1 cellular context compared by ENCODE assay signal in genomic region chr1:166875734-166876539, GRCh38.
TF ChIP-seq lines count a peak whose summit lies in the region.

A gene with protein sequence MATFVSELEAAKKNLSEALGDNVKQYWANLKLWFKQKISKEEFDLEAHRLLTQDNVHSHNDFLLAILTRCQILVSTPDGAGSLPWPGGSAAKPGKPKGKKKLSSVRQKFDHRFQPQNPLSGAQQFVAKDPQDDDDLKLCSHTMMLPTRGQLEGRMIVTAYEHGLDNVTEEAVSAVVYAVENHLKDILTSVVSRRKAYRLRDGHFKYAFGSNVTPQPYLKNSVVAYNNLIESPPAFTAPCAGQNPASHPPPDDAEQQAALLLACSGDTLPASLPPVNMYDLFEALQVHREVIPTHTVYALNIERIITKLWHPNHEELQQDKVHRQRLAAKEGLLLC (minus strand): TSS chr1:166876264. CDS start chr1:166876233, 31 bp downstream.

TF ChIP-seq in K562, 482 proteins besides CTCF, POLR2A, EP300 and RAD21 (continued from another document and continues in another):
- TF ChIP-seq ZNF184 (CRISPR knock-in tag; IDR thresholded peaks at IDR 0.05) (no peak), HSF4 (CRISPR knock-in tag; IDR thresholded peaks at IDR 0.05; ENCODE audit: borderline replicate concordance) (no peak), MTF1 (CRISPR knock-in tag; IDR thresholded peaks at IDR 0.05; ENCODE audit: borderline replicate concordance) (no peak), ATF7 (IDR thresholded peaks at IDR 0.05) (peak; percentile 84; the same call in 1 of the 2 replicates), CC2D1A (IDR thresholded peaks at IDR 0.05) (peak; percentile 45; the same call in 1 of the 2 replicates), TCF7 (IDR thresholded peaks at IDR 0.05; ENCODE audit: borderline replicate concordance) (peak; percentile 48; the same call in 1 of the 2 replicates), HDAC3 (IDR thresholded peaks at IDR 0.05; ENCODE audit: borderline replicate concordance, partially characterized antibody) (no peak), E2F8 (IDR thresholded peaks at IDR 0.05; ENCODE audit: low read depth, partially characterized antibody) (peak; percentile 80), ZFP91 (CRISPR knock-in tag; IDR thresholded peaks at IDR 0.05) (no peak), U2AF2 (optimal IDR thresholded peaks at IDR 0.05; ENCODE audit: low read depth, low read length) (no peak), IRF2 (CRISPR knock-in tag; IDR thresholded peaks at IDR 0.05) (no peak), ETV6 (IDR thresholded peaks at IDR 0.05; ENCODE audit: borderline replicate concordance in 1 of 2, low read depth in 2 of 2, low read length in 1 of 2) (no peak), ETV6 (CRISPR knock-in tag; IDR thresholded peaks at IDR 0.05; ENCODE audit: borderline replicate concordance) (0 out of 2 replicates have a peak, but pooled peaks have one; percentile 78), SIN3A (IDR thresholded peaks at IDR 0.05; ENCODE audit: borderline replicate concordance in 2 of 2, control insufficient read depth in 1 of 2, low read depth in 2 of 2, low read length in 2 of 2) (peak in 1 of 2 experiments; percentile 30; a peak in 2 of 4 replicates), ZNF395 (CRISPR knock-in tag; IDR thresholded peaks at IDR 0.05) (peak; percentile 83), POLR2G (IDR thresholded peaks at IDR 0.05; ENCODE audit: low read depth, low read length) (peak; percentile 99), SMARCC2 (IDR thresholded peaks at IDR 0.05; ENCODE audit: low read depth) (no peak), HNRNPLL (IDR thresholded peaks at IDR 0.05; ENCODE audit: low read depth, low read length, poor library complexity, severe bottlenecking) (peak; percentile 50), XRCC5 (IDR thresholded peaks at IDR 0.05; ENCODE audit: low read depth, low read length) (peak; percentile 91), SAP30 (IDR thresholded peaks at IDR 0.05; ENCODE audit: borderline replicate concordance, insufficient read depth, low read depth, low read length, poor library complexity, severe bottlenecking) (peak; percentile 56), ZBTB17 (CRISPR knock-in tag; IDR thresholded peaks at IDR 0.05) (no peak), TAF7 (tag; IDR thresholded peaks at IDR 0.05) (peak; percentile 89), ZNF217 (CRISPR knock-in tag; IDR thresholded peaks at IDR 0.05) (no peak), HNRNPUL1 (IDR thresholded peaks at IDR 0.05; ENCODE audit: low read length) (no peak), L3MBTL2 (IDR thresholded peaks at IDR 0.05) (peak; percentile 92), FOS (IDR thresholded peaks at IDR 0.05; ENCODE audit: extremely low read depth, insufficient read length) (no peak), NONO (IDR thresholded peaks at IDR 0.05; ENCODE audit: low read depth in 2 of 2, low read length in 1 of 2) (peak in 1 of 2 experiments; percentile 71; a peak in 3 of 4 replicates), ZNF197 (CRISPR knock-in tag; IDR thresholded peaks at IDR 0.05; ENCODE audit: low read depth) (peak; percentile 36; the same call in 1 of the 2 replicates), TBP (optimal IDR thresholded peaks at IDR 0.05; ENCODE audit: low read depth, low read length) (peak; percentile 87), HMBOX1 (IDR thresholded peaks at IDR 0.05) (peak; percentile 20; the same call in 1 of the 2 replicates), MTA1 (IDR thresholded peaks at IDR 0.05; ENCODE audit: borderline replicate concordance) (peak; percentile 86; the same call in 1 of the 2 replicates), TRIM25 (IDR thresholded peaks at IDR 0.05; ENCODE audit: borderline replicate concordance) (no peak), TAF1 (IDR thresholded peaks at IDR 0.05; ENCODE audit: control insufficient read depth, extremely low read depth, insufficient read depth, low read length, severe bottlenecking) (peak; percentile 79), BDP1 (IDR thresholded peaks at IDR 0.05; ENCODE audit: insufficient read depth, insufficient read length) (no peak)
- TF ChIP-seq, protein P1, sequence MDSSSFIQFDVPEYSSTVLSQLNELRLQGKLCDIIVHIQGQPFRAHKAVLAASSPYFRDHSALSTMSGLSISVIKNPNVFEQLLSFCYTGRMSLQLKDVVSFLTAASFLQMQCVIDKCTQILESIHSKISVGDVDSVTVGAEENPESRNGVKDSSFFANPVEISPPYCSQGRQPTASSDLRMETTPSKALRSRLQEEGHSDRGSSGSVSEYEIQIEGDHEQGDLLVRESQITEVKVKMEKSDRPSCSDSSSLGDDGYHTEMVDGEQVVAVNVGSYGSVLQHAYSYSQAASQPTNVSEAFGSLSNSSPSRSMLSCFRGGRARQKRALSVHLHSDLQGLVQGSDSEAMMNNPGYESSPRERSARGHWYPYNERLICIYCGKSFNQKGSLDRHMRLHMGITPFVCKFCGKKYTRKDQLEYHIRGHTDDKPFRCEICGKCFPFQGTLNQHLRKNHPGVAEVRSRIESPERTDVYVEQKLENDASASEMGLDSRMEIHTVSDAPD (CRISPR knock-in tag; IDR thresholded peaks at IDR 0.05) = no peak
- TF ChIP-seq, protein P2, sequence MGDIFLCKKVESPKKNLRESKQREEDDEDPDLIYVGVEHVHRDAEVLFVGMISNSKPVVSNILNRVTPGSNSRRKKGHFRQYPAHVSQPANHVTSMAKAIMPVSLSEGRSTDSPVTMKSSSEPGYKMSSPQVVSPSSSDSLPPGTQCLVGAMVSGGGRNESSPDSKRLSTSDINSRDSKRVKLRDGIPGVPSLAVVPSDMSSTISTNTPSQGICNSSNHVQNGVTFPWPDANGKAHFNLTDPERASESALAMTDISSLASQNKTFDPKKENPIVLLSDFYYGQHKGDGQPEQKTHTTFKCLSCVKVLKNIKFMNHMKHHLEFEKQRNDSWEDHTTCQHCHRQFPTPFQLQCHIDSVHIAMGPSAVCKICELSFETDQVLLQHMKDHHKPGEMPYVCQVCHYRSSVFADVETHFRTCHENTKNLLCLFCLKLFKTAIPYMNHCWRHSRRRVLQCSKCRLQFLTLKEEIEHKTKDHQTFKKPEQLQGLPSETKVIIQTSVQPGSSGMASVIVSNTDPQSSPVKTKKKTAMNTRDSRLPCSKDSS (IDR thresholded peaks at IDR 0.05; ENCODE audit: low read depth, partially characterized antibody) = no peak
- TF ChIP-seq, protein P3, sequence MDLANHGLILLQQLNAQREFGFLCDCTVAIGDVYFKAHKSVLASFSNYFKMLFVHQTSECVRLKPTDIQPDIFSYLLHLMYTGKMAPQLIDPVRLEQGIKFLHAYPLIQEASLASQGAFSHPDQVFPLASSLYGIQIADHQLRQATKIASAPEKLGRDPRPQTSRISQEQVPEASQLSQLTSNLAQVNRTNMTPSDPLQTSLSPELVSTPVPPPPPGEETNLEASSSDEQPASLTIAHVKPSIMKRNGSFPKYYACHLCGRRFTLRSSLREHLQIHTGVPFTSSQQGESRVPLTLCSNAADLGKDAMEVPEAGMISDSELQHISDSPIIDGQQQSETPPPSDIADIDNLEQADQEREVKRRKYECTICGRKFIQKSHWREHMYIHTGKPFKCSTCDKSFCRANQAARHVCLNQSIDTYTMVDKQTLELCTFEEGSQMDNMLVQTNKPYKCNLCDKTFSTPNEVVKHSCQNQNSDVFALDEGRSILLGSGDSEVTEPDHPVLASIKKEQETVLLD (IDR thresholded peaks at IDR 0.05) = 0 out of 2 replicates have a peak, but pooled peaks have one; percentile 28
- TF ChIP-seq, protein P4, sequence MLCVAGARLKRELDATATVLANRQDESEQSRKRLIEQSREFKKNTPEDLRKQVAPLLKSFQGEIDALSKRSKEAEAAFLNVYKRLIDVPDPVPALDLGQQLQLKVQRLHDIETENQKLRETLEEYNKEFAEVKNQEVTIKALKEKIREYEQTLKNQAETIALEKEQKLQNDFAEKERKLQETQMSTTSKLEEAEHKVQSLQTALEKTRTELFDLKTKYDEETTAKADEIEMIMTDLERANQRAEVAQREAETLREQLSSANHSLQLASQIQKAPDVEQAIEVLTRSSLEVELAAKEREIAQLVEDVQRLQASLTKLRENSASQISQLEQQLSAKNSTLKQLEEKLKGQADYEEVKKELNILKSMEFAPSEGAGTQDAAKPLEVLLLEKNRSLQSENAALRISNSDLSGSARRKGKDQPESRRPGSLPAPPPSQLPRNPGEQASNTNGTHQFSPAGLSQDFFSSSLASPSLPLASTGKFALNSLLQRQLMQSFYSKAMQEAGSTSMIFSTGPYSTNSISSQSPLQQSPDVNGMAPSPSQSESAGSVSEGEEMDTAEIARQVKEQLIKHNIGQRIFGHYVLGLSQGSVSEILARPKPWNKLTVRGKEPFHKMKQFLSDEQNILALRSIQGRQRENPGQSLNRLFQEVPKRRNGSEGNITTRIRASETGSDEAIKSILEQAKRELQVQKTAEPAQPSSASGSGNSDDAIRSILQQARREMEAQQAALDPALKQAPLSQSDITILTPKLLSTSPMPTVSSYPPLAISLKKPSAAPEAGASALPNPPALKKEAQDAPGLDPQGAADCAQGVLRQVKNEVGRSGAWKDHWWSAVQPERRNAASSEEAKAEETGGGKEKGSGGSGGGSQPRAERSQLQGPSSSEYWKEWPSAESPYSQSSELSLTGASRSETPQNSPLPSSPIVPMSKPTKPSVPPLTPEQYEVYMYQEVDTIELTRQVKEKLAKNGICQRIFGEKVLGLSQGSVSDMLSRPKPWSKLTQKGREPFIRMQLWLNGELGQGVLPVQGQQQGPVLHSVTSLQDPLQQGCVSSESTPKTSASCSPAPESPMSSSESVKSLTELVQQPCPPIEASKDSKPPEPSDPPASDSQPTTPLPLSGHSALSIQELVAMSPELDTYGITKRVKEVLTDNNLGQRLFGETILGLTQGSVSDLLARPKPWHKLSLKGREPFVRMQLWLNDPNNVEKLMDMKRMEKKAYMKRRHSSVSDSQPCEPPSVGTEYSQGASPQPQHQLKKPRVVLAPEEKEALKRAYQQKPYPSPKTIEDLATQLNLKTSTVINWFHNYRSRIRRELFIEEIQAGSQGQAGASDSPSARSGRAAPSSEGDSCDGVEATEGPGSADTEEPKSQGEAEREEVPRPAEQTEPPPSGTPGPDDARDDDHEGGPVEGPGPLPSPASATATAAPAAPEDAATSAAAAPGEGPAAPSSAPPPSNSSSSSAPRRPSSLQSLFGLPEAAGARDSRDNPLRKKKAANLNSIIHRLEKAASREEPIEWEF (CRISPR knock-in tag; IDR thresholded peaks at IDR 0.05) = no peak
- TF ChIP-seq, protein P5, sequence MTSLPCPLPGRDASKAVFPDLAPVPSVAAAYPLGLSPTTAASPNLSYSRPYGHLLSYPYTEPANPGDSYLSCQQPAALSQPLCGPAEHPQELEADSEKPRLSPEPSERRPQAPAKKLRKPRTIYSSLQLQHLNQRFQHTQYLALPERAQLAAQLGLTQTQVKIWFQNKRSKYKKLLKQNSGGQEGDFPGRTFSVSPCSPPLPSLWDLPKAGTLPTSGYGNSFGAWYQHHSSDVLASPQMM (CRISPR knock-in tag; IDR thresholded peaks at IDR 0.05) = no peak
